In the genomic region with DNA sequence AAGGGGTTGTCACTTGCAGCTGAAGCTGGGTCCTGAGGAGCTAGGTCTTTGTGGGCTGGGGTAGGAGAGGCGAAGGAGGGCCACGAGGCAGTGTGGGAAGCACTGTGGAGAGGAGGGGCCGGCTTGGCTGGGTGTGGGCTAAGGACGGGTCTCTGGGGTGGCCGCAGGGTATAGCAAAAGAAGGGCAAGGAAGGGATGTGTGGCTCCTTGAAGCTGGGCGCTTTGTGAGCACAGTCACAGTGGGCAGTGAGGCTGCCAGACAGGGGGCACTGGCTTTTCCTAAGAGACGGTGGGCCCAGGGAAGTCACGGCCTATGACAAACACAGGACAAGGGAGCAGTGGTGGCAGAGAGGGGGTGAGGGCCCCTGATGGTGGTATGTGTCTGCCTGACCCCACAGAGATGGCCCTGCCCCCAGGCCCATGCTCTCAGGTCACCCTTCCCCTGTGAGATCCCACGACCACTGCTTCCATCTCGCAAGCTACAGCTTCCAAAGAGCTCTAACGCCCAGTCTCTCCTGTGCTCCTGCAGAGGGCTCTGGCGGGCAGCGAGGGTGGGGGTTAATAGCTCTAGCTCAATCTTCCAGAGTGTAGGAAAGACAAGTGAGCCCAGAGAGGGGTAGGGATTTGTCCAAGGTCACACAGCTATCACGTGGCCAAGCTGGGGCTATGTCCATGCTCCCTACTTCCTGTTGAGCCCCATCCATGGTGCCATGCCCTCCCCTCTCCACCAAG, we compare ENCODE assay signal across 1 cellular context.
A peak's percentile ranks its signal among the peaks of the same experiment; 100 is the strongest.
TF ChIP-seq lines count a peak whose summit lies in the region.

No MANE protein-coding gene starts in this region.

TF ChIP-seq in K562, 482 proteins besides CTCF, POLR2A, EP300 and RAD21 (continued from another document):
- TF ChIP-seq CEBPZ (IDR thresholded peaks at IDR 0.05; ENCODE audit: borderline replicate concordance, low read depth, low read length) = no peak
- no peak for TF ChIP-seq ZNF589 (CRISPR knock-in tag; IDR thresholded peaks at IDR 0.05; ENCODE audit: low read depth)
- TF ChIP-seq PTTG1 (tag; IDR thresholded peaks at IDR 0.05; ENCODE audit: low read depth) = no peak
- no peak for TF ChIP-seq ZNF518B (CRISPR knock-in tag; IDR thresholded peaks at IDR 0.05)
- no peak for TF ChIP-seq ZNF696 (CRISPR knock-in tag; conservative IDR thresholded peaks at IDR 0.05)
- no peak for TF ChIP-seq MIER1 (IDR thresholded peaks at IDR 0.05; ENCODE audit: low read depth)
- no peak for TF ChIP-seq HDAC3 (IDR thresholded peaks at IDR 0.05; ENCODE audit: borderline replicate concordance, partially characterized antibody)
- peak; percentile 41; the same call in 1 of the 2 replicates for TF ChIP-seq RAD51 (IDR thresholded peaks at IDR 0.05; ENCODE audit: borderline replicate concordance, low read depth)
- TF ChIP-seq ZNF41 (CRISPR knock-in tag; conservative IDR thresholded peaks at IDR 0.05) = no peak
- TF ChIP-seq SMARCA5 (IDR thresholded peaks at IDR 0.05) = peak; percentile 63; the same call in 1 of the 2 replicates
- no peak for TF ChIP-seq ZNF134 (CRISPR knock-in tag; conservative IDR thresholded peaks at IDR 0.05)
- peak in 1 of 2 experiments; percentile 31; a peak in 1 of 4 replicates for TF ChIP-seq RCOR1 (IDR thresholded peaks at IDR 0.05; ENCODE audit: borderline replicate concordance in 1 of 2, low read depth in 2 of 2, low read length in 2 of 2)
- TF ChIP-seq, protein P1, sequence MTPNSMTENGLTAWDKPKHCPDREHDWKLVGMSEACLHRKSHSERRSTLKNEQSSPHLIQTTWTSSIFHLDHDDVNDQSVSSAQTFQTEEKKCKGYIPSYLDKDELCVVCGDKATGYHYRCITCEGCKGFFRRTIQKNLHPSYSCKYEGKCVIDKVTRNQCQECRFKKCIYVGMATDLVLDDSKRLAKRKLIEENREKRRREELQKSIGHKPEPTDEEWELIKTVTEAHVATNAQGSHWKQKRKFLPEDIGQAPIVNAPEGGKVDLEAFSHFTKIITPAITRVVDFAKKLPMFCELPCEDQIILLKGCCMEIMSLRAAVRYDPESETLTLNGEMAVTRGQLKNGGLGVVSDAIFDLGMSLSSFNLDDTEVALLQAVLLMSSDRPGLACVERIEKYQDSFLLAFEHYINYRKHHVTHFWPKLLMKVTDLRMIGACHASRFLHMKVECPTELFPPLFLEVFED (CRISPR knock-in tag; conservative IDR thresholded peaks at IDR 0.05) = no peak
- no peak for TF ChIP-seq HEY1 (CRISPR knock-in tag; IDR thresholded peaks at IDR 0.05; ENCODE audit: borderline replicate concordance)
- peak; percentile 5; the same call in 1 of the 2 replicates for TF ChIP-seq ADNP (tag; IDR thresholded peaks at IDR 0.05)
- TF ChIP-seq HCFC1 (IDR thresholded peaks at IDR 0.05; ENCODE audit: low read depth, low read length) = no peak
- no peak for TF ChIP-seq MAZ (CRISPR knock-in tag; conservative IDR thresholded peaks at IDR 0.05 in 1 of 2, IDR thresholded peaks at IDR 0.05 in 1 of 2)
- no peak for TF ChIP-seq CREB1 (IDR thresholded peaks at IDR 0.05)
- TF ChIP-seq CREB1 (CRISPR knock-in tag; IDR thresholded peaks at IDR 0.05) = 0 out of 2 replicates have a peak, but pooled peaks have one; percentile 26
- peak; percentile 79 for TF ChIP-seq BCOR (IDR thresholded peaks at IDR 0.05)
- no peak for TF ChIP-seq MEIS2 (IDR thresholded peaks at IDR 0.05; ENCODE audit: partially characterized antibody)
- TF ChIP-seq TOE1 (IDR thresholded peaks at IDR 0.05; ENCODE audit: borderline replicate concordance) = no peak
- TF ChIP-seq TOE1 (CRISPR knock-in tag; IDR thresholded peaks at IDR 0.05; ENCODE audit: borderline replicate concordance, low read depth) = no peak
- no peak for TF ChIP-seq ZNF77 (CRISPR knock-in tag; IDR thresholded peaks at IDR 0.05)
- TF ChIP-seq, protein P2, sequence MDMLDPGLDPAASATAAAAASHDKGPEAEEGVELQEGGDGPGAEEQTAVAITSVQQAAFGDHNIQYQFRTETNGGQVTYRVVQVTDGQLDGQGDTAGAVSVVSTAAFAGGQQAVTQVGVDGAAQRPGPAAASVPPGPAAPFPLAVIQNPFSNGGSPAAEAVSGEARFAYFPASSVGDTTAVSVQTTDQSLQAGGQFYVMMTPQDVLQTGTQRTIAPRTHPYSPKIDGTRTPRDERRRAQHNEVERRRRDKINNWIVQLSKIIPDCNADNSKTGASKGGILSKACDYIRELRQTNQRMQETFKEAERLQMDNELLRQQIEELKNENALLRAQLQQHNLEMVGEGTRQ (CRISPR knock-in tag; IDR thresholded peaks at IDR 0.05) = peak; percentile 51; the same call in 1 of the 2 replicates
- TF ChIP-seq, protein P3, sequence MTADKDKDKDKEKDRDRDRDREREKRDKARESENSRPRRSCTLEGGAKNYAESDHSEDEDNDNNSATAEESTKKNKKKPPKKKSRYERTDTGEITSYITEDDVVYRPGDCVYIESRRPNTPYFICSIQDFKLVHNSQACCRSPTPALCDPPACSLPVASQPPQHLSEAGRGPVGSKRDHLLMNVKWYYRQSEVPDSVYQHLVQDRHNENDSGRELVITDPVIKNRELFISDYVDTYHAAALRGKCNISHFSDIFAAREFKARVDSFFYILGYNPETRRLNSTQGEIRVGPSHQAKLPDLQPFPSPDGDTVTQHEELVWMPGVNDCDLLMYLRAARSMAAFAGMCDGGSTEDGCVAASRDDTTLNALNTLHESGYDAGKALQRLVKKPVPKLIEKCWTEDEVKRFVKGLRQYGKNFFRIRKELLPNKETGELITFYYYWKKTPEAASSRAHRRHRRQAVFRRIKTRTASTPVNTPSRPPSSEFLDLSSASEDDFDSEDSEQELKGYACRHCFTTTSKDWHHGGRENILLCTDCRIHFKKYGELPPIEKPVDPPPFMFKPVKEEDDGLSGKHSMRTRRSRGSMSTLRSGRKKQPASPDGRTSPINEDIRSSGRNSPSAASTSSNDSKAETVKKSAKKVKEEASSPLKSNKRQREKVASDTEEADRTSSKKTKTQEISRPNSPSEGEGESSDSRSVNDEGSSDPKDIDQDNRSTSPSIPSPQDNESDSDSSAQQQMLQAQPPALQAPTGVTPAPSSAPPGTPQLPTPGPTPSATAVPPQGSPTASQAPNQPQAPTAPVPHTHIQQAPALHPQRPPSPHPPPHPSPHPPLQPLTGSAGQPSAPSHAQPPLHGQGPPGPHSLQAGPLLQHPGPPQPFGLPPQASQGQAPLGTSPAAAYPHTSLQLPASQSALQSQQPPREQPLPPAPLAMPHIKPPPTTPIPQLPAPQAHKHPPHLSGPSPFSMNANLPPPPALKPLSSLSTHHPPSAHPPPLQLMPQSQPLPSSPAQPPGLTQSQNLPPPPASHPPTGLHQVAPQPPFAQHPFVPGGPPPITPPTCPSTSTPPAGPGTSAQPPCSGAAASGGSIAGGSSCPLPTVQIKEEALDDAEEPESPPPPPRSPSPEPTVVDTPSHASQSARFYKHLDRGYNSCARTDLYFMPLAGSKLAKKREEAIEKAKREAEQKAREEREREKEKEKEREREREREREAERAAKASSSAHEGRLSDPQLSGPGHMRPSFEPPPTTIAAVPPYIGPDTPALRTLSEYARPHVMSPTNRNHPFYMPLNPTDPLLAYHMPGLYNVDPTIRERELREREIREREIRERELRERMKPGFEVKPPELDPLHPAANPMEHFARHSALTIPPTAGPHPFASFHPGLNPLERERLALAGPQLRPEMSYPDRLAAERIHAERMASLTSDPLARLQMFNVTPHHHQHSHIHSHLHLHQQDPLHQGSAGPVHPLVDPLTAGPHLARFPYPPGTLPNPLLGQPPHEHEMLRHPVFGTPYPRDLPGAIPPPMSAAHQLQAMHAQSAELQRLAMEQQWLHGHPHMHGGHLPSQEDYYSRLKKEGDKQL (CRISPR knock-in tag; IDR thresholded peaks at IDR 0.05; ENCODE audit: borderline replicate concordance) = 0 out of 2 replicates have a peak, but pooled peaks have one; percentile 23
